ENCODE assay signal across 7 cellular contexts in the genomic region with DNA sequence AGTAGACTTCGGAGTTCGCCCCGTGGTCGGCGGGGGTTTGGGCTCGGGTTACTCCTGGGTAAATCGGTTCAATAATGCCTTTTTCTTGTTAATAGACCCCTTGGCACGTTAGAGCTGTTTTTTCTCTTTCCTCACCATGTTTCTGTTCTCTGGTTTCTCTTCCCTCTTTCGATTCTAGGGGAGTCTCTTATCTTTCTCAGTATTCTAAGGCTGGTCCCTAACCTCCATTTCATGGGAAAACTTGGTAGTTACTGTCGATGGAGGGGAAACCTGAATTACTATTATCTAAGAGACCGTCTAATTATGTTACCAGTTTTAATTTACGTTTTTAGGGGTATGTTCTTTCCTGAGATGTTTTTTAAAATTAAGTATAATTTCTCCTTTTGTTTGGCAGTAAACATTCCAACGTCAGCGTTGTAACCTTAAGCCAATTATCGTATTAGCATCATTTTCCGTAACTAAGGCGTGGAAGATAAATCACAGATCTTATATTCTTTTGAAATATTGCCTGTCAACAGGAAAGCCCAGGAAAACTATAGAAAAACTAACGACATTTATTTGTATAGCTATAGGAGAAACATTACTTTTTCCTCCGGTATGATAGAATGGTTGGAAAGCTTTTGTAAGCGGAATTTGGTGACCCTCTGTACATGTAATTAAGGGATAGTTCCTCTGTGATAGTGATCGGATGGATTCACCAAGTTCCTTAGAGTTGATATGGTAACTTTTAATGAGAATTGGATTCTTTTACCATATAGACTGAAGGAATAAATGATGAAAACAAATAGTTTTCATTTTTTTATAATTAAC. TPM values are rescaled to one million over a fixed set of nuclear protein-coding genes. Genes with fewer than 3 reads are reported as not detected.
DNase-seq lines count a peak whose midpoint lies in the region; ATAC-seq and TF ChIP-seq lines count a peak whose summit lies in the region.

No MANE protein-coding gene starts in this region.

- H3K4me1 ChIP-seq in PC-3 (ENCODE audit: insufficient read depth, low read length) (peaks cover 16% of the 10 kb centered on the region; the same call in 1 of the 2 replicates), endocrine pancreas (ENCODE audit: control insufficient read depth, insufficient read depth, low read length) (peaks cover 6% of the 10 kb centered on the region)

- H3K9me2 ChIP-seq in PC-3 (replicated peaks; ENCODE audit: low read length): no peaks in the 10 kb centered on the region

- H3K27me3 ChIP-seq in PC-3 (ENCODE audit: low read length) (no peaks in the 10 kb centered on the region), endocrine pancreas (ENCODE audit: control insufficient read depth, insufficient read depth, low read length) (no peaks in the 10 kb centered on the region)

- peak overlapping the region; percentile 91 for H2AFZ ChIP-seq in PC-3 (ENCODE audit: low read length)

- peaks cover 36 to 44% of the 10 kb centered on the region in 2 donors for H3K4me1 Mint-ChIP-seq in natural killer cell

- H3F3A ChIP-seq in PC-3 (ENCODE audit: low read length, unreplicated experiment): no peaks in the 10 kb centered on the region

- BruUV-seq in PC-3 (replicated peaks; lab: Mats Ljungman, UMichigan): TSS peak; percentile 66

- CTCF ChIA-PET in PC-3 (lab: Charles Lee): interaction anchor here (0.6 kb wide), 1 partner anchor 85 kb away, joined by 5 read pairs; no protein-coding TSS in a partner anchor

- DNase-seq in PC-3: no peak
- DNase-seq in natural killer cell: no peak
- no peak for DNase-seq in NCI-H1694 treated with DMSO at 0.1 percent for 48 hours (lab: John Stamatoyannopoulos, UW)
- no peak for DNase-seq in NCI-H2081 (lab: John Stamatoyannopoulos, UW)

- H3K9ac ChIP-seq in PC-3 (ENCODE audit: low read length): peak overlapping the region; percentile 88
- peak overlapping the region; percentile 97 for H3K9ac ChIP-seq in endocrine pancreas (ENCODE audit: control insufficient read depth, insufficient read depth, low read length)

- no peaks in the 10 kb centered on the region for H3K36me3 Mint-ChIP-seq in natural killer cell

- H3K4me2 ChIP-seq in PC-3 (ENCODE audit: low read length): peak overlapping the region; percentile 89

- POLR2A ChIA-PET in PC-3 (lab: Charles Lee; ENCODE audit: unreplicated experiment): interaction anchor here (0.5 to 0.6 kb wide), 3 partner anchors 8 to 923 kb away, joined by 3 read pairs; a partner anchor contains a TSS

- peak overlapping the region; percentile 94 for H3K4me3 Mint-ChIP-seq in natural killer cell

- H3K27ac Mint-ChIP-seq in natural killer cell: peak overlapping the region; percentile 95 to 97

- ATAC-seq in GM18505 (IDR thresholded peaks at IDR 0.05; ENCODE audit: unreplicated experiment) (peak; percentile 28), HG02623 (IDR thresholded peaks at IDR 0.05; ENCODE audit: unreplicated experiment) (peak; percentile 12), PC-3 (peak; percentile 16), natural killer cell (peak in 1 of 3 donors; percentile 4)

- TF ChIP-seq CTCF in PC-3 (conservative IDR thresholded peaks at IDR 0.05; ENCODE audit: low read depth, low read length): no peak
- TF ChIP-seq CTCF in natural killer cell (IDR thresholded peaks at IDR 0.05): no peak

- peaks cover 58% of the 10 kb centered on the region for H3K79me2 ChIP-seq in PC-3 (ENCODE audit: low read length)

- no peak for TF ChIP-seq POLR2A in GM18505 (IDR thresholded peaks at IDR 0.05; ENCODE audit: borderline replicate concordance, extremely low read depth, insufficient read depth, insufficient read length)

- peak overlapping the region; percentile 79 for H3K27ac ChIP-seq in PC-3 (ENCODE audit: low read length)

- H4K20me1 ChIP-seq in PC-3 (ENCODE audit: low read length): peaks cover 22% of the 10 kb centered on the region; the same call in 1 of the 2 replicates

- H3K36me3 ChIP-seq in PC-3 (ENCODE audit: low read depth, low read length) (peaks cover 7% of the 10 kb centered on the region; the same call in 1 of the 2 replicates), endocrine pancreas (ENCODE audit: control insufficient read depth, insufficient read depth, low read length) (no peaks in the 10 kb centered on the region)

- H3K4me3 ChIP-seq in PC-3 (ENCODE audit: low read length) (peak overlapping the region; percentile 95), endocrine pancreas (ENCODE audit: control insufficient read depth, insufficient read depth, low read length) (peak overlapping the region; percentile 99)

- no peaks in the 10 kb centered on the region for H3K9me3 Mint-ChIP-seq in natural killer cell

- H3K9me3 ChIP-seq in PC-3 (ENCODE audit: low read length): no peaks in the 10 kb centered on the region
- no peaks in the 10 kb centered on the region for H3K9me3 ChIP-seq in endocrine pancreas (ENCODE audit: control insufficient read depth, low read length)

- intact Hi-C loops in PC-3 (cut with micrococcal nuclease): no loop called here
- intact Hi-C loops in natural killer cell (cut with micrococcal nuclease): no loop called here

- H3K27me3 Mint-ChIP-seq in natural killer cell (ENCODE audit: low read depth in 2 of 2): peaks cover 0 to under 1% of the 10 kb centered on the region in 2 donors

RNA-seq across cellular contexts. Expression of a gene that starts 0.8 kb away (rescaled TPM):
- total RNA-seq in PC-3 (2014; rRNA removed) (22.9 and 27.6 TPM in 2 replicates), natural killer cell (10 to 100 TPM; 77.3 to 88.7 (median 80.7) TPM)

RNA-seq across cellular contexts. Expression of a gene that starts 15.1 kb away (rescaled TPM):
- total RNA-seq in PC-3 (2014; rRNA removed) (0.69 and 1.2 TPM in 2 replicates), natural killer cell (1 to 10 TPM; 2.0 to 2.9 (median 2.4) TPM)
